Comparison of ENCODE assay signal across 18 cellular contexts in the genomic region with DNA sequence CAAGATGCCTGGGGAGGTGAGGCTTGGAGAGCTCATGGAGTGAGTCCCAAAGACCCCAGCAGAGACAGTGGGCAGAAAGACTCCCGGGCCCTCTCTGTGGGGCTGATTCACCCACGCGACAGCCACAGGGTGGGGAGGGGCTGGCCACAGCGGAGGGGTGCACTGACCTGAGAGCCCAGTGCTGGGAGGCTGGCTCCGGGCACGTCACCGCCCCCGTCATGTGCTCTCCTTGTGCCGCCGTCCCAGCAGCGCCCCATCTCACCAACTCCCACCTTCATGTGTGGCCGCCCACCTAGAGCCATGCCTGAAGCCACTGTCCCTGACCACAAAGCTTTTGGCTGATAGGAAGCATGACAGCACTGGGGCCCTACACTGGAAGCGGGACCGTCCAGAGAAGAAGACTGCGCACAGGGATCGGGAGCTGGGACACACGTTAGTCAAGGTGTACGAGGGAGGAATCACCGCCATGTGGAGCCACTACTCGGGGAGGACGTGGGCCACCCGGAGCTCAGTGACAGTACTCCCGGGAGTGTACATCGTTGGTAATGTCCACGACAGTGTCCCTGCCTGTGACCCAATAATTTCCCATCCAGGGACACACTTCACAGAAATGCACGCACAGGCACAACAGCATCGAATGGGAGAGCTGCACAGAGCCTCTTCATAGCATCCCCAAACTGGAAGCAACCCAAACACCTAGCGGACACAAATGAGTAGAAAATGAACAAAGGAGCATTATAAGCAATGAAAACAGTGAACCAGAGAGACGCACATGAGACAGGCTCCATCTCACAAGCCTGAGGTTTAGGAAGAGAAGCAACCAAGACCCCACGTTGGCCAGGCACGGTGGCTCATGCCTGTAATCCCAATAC. TPM values are rescaled to one million over a fixed set of nuclear protein-coding genes. Genes with fewer than 3 reads are reported as not detected.
DNase-seq lines count a peak whose midpoint lies in the region; ATAC-seq, FAIRE-seq and TF ChIP-seq lines count a peak whose summit lies in the region.
"Had no signal": no experiment of that assay in that cellular context is flagged by ENCODE, and none has a peak within 500 bp of the region (broad histone marks: within the 10 kb centered on the region; RNA-seq: fewer than 3 reads in every experiment).

No MANE protein-coding gene starts in this region.

- ATAC-seq in upper lobe of right lung (peak; percentile 14), HG02763 (IDR thresholded peaks at IDR 0.05; ENCODE audit: unreplicated experiment) (no peak)

- no peaks in the 10 kb centered on the region for H3K36me3 Mint-ChIP-seq in CD8-positive, alpha-beta memory T cell

- H3K27me3 ChIP-seq in bronchial epithelial cell (ENCODE audit: control insufficient read depth, insufficient read depth, low read length) (peaks cover 4% of the 10 kb centered on the region), upper lobe of right lung (no peaks in the 10 kb centered on the region)
- H3K27me3 ChIP-seq in CD8-positive, alpha-beta memory T cell (ENCODE audit: insufficient read depth, low read length, poor library complexity, severe bottlenecking): no peaks in the 10 kb centered on the region
- H3K27me3 ChIP-seq: SJCRH30 had no signal

- H3K4me1 ChIP-seq in upper lobe of right lung: peaks cover under 1% of the 10 kb centered on the region
- no peaks in the 10 kb centered on the region for H3K4me1 ChIP-seq in CD8-positive, alpha-beta memory T cell (ENCODE audit: insufficient read depth, low read length)
- H3K4me1 ChIP-seq: SJCRH30 had no signal

- FAIRE-seq in bronchial epithelial cell (lab: Jason Lieb, UNC): peak; percentile 13
- FAIRE-seq: D721Med, GM12891, HTR-8/SVneo had no signal

- H3K4me3 ChIP-seq in bronchial epithelial cell (ENCODE audit: low read depth, low read length) (no peak overlapping the region), upper lobe of right lung (no peak overlapping the region)
- H3K4me3 ChIP-seq in CD8-positive, alpha-beta memory T cell (ENCODE audit: low read length): no peak overlapping the region
- H3K4me3 ChIP-seq: PC-9, SJCRH30 had no signal

- H3K4me3 Mint-ChIP-seq in CD8-positive, alpha-beta memory T cell: no peak overlapping the region

- CTCF ChIA-PET in CD8-positive, alpha-beta memory T cell (lab: Charles Lee): no interaction called here

- H3K27ac ChIP-seq in upper lobe of right lung: no peak overlapping the region
- no peak overlapping the region for H3K27ac ChIP-seq in CD8-positive, alpha-beta memory T cell (ENCODE audit: low read depth, low read length)
- H3K27ac ChIP-seq: PC-9, RWPE1, SJCRH30 had no signal

- H3K9me3 ChIP-seq in upper lobe of right lung: no peaks in the 10 kb centered on the region
- no peaks in the 10 kb centered on the region for H3K9me3 ChIP-seq in CD8-positive, alpha-beta memory T cell (ENCODE audit: low read length)
- H3K9me3 ChIP-seq: SJCRH30 had no signal

- TF ChIP-seq CTCF in bronchial epithelial cell (IDR thresholded peaks at IDR 0.05; ENCODE audit: insufficient read depth, low read length, severe bottlenecking): no peak
- TF ChIP-seq CTCF in upper lobe of right lung (IDR thresholded peaks at IDR 0.05): no peak

- peaks cover 22% of the 10 kb centered on the region in 2 donors for H3K27me3 Mint-ChIP-seq in CD8-positive, alpha-beta memory T cell

- intact Hi-C loops in upper lobe of right lung (cut with DNase I): no loop called here

- H3K9me3 Mint-ChIP-seq in CD8-positive, alpha-beta memory T cell: no peaks in the 10 kb centered on the region

- DNase-seq in bronchial epithelial cell (ENCODE audit: low read depth) (no peak), hippocampal formation (lab: John Stamatoyannopoulos, UW) (peak; percentile 36 to 51), putamen (ENCODE audit: low spot score) (peak; percentile 37), upper lobe of right lung (no peak), 8988T (no peak)
- DNase-seq in CD8-positive, alpha-beta memory T cell: no peak
- DNase-seq: H7, IMR-90, NCI-H1417 treated with DMSO at 0.1 percent for 48 hours, NCI-H1930, NCI-H526, PC-9, SJCRH30 had no signal

- peak overlapping the region in 1 of 8 donors; percentile 43 for H3K27ac Mint-ChIP-seq in CD8-positive, alpha-beta memory T cell

- H3K4me1 Mint-ChIP-seq in CD8-positive, alpha-beta memory T cell: no peaks in the 10 kb centered on the region

- POLR2A ChIA-PET in CD8-positive, alpha-beta memory T cell (lab: Charles Lee): no interaction called here

- H3K36me3 ChIP-seq in bronchial epithelial cell (ENCODE audit: control insufficient read depth, insufficient read depth, low read length) (no peaks in the 10 kb centered on the region), upper lobe of right lung (no peaks in the 10 kb centered on the region)
- no peaks in the 10 kb centered on the region for H3K36me3 ChIP-seq in CD8-positive, alpha-beta memory T cell (ENCODE audit: insufficient read depth, low read length)
- H3K36me3 ChIP-seq: SJCRH30 had no signal

RNA-seq across cellular contexts. Expression of a gene that starts 28.4 kb away (rescaled TPM):
- total RNA-seq in bronchial epithelial cell (3.5 and 3.7 TPM in 2 replicates), upper lobe of right lung (4.9 TPM)
- total RNA-seq in CD8-positive, alpha-beta memory T cell: not detected
- not detected for polyA plus RNA-seq in CD8-positive, alpha-beta memory T cell

Comparison
In these comparisons a context has a peak if more than half of its experiments do, and no peak if none do; other contexts are left out.
1. DNase-seq: peak in hippocampal formation (2 of 2) and putamen (single experiment); none in bronchial epithelial cell (single experiment), upper lobe of right lung (single experiment), CD8-positive, alpha-beta memory T cell (0 of 5) and 8988T (single experiment).